Comparison of ENCODE assay signal across 1 cellular context in the genomic region with DNA sequence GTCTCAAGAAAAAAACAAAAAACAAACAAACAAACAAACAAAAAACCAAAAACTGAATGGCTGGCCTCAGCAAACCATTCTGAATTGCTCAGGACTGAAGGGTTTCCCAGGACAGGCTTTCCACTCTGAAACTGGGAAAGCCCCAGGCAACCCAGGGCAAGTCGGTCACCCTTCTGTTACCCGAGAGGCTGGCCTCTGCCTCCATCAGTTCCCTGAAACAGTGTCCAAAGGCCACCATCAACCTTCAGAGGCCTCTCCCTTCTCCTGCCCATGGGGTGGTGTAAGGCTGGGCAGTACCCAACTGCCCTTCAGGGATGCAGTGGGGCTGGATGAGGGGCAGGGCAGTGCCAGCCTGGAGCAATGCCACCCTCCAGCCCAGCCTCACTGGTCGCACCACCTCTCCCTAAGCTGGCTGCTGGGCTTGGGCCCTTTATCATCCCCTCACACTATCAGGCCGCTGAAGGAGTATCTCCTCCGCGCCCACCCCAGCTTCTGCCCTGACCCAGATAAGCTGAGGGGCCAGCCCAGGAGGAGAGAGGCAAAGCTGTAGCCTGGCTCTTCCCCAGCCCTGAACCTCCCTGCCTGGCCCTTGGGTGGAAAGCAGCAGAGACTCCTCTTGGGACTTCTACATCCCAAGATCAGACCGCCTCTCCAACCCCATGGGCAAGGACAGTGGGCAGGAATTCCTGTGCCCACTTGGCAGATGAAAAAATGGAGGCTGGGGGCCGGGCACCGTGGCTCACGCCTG.
A peak's percentile ranks its signal among the peaks of the same experiment; 100 is the strongest.
TF ChIP-seq lines count a peak whose summit lies in the region.

No MANE protein-coding gene starts in this region.

TF ChIP-seq in HepG2, 621 proteins besides CTCF, POLR2A, EP300 and RAD21 (continued from another document):
- TF ChIP-seq, protein P1, sequence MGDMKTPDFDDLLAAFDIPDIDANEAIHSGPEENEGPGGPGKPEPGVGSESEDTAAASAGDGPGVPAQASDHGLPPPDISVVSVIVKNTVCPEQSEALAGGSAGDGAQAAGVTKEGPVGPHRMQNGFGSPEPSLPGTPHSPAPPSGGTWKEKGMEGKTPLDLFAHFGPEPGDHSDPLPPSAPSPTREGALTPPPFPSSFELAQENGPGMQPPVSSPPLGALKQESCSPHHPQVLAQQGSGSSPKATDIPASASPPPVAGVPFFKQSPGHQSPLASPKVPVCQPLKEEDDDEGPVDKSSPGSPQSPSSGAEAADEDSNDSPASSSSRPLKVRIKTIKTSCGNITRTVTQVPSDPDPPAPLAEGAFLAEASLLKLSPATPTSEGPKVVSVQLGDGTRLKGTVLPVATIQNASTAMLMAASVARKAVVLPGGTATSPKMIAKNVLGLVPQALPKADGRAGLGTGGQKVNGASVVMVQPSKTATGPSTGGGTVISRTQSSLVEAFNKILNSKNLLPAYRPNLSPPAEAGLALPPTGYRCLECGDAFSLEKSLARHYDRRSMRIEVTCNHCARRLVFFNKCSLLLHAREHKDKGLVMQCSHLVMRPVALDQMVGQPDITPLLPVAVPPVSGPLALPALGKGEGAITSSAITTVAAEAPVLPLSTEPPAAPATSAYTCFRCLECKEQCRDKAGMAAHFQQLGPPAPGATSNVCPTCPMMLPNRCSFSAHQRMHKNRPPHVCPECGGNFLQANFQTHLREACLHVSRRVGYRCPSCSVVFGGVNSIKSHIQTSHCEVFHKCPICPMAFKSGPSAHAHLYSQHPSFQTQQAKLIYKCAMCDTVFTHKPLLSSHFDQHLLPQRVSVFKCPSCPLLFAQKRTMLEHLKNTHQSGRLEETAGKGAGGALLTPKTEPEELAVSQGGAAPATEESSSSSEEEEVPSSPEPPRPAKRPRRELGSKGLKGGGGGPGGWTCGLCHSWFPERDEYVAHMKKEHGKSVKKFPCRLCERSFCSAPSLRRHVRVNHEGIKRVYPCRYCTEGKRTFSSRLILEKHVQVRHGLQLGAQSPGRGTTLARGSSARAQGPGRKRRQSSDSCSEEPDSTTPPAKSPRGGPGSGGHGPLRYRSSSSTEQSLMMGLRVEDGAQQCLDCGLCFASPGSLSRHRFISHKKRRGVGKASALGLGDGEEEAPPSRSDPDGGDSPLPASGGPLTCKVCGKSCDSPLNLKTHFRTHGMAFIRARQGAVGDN (CRISPR knock-in tag; IDR thresholded peaks at IDR 0.05): peak; percentile 45; the same call in 1 of the 2 replicates
- TF ChIP-seq HNRNPL (IDR thresholded peaks at IDR 0.05; ENCODE audit: low read depth, low read length) (peak; percentile 95), SSRP1 (CRISPR knock-in tag; IDR thresholded peaks at IDR 0.05) (no peak), RXRA (CRISPR knock-in tag; IDR thresholded peaks at IDR 0.05) (peak; percentile 40; the same call in 1 of the 2 replicates), ZNF768 (CRISPR knock-in tag; IDR thresholded peaks at IDR 0.05) (peak; percentile 37; the same call in 1 of the 2 replicates), RBFOX2 (IDR thresholded peaks at IDR 0.05; ENCODE audit: low read depth, low read length) (no peak), HCFC1 (IDR thresholded peaks at IDR 0.05; ENCODE audit: low read depth, low read length) (no peak), RFXANK (CRISPR knock-in tag; IDR thresholded peaks at IDR 0.05) (no peak)
